6 cellular contexts compared by ENCODE assay signal in genomic region chr5:110219769-110220168, GRCh38.
"Had no signal": no experiment of that assay in that cellular context is flagged by ENCODE, and none has a peak within 500 bp of the region (broad histone marks: within the 10 kb centered on the region; RNA-seq: fewer than 3 reads in every experiment).

No MANE protein-coding gene starts in this region.

- H3K4me3 ChIP-seq: GM23338, K562 had no signal

- DNase-seq: H9, HCEC 1CT, Kasumi-1, KG1 had no signal

- ATAC-seq: GM23338, K562 had no signal

- H2AFZ ChIP-seq: GM23338 had no signal

- H3K4me2 ChIP-seq: GM23338 had no signal
